ENCODE assay signal across 1 cellular context in genomic region chr1:51878307-51878615, GRCh38.
TF ChIP-seq lines count a peak whose summit lies in the region.

No MANE protein-coding gene starts in this region.

TF ChIP-seq in K562, 482 proteins besides CTCF, POLR2A, EP300 and RAD21 (continued from another document and continues in another):
- TF ChIP-seq ZNF318 (IDR thresholded peaks at IDR 0.05; ENCODE audit: borderline replicate concordance in 1 of 2, low read depth in 1 of 2) (no peak), SAP30 (IDR thresholded peaks at IDR 0.05; ENCODE audit: borderline replicate concordance, insufficient read depth, low read depth, low read length, poor library complexity, severe bottlenecking) (peak; percentile 90), TRIM25 (IDR thresholded peaks at IDR 0.05; ENCODE audit: borderline replicate concordance) (0 out of 2 replicates have a peak, but pooled peaks have one; percentile 40), HOXB6 (CRISPR knock-in tag; IDR thresholded peaks at IDR 0.05; ENCODE audit: borderline replicate concordance) (0 out of 2 replicates have a peak, but pooled peaks have one; percentile 16), MIER1 (IDR thresholded peaks at IDR 0.05; ENCODE audit: low read depth) (0 out of 2 replicates have a peak, but pooled peaks have one; percentile 35), TOE1 (IDR thresholded peaks at IDR 0.05; ENCODE audit: borderline replicate concordance) (0 out of 2 replicates have a peak, but pooled peaks have one; percentile 28), TOE1 (CRISPR knock-in tag; IDR thresholded peaks at IDR 0.05; ENCODE audit: borderline replicate concordance, low read depth) (no peak), MGA (IDR thresholded peaks at IDR 0.05) (no peak), NUFIP1 (IDR thresholded peaks at IDR 0.05; ENCODE audit: partially characterized antibody) (no peak), ELK1 (CRISPR knock-in tag; IDR thresholded peaks at IDR 0.05) (no peak), SRSF3 (IDR thresholded peaks at IDR 0.05; ENCODE audit: insufficient read depth, low read length) (peak; percentile 46; the same call in 1 of the 2 replicates), ZNF511 (CRISPR knock-in tag; IDR thresholded peaks at IDR 0.05) (peak; percentile 85), ZNF175 (CRISPR knock-in tag; IDR thresholded peaks at IDR 0.05; ENCODE audit: low read depth) (no peak), HNRNPL (IDR thresholded peaks at IDR 0.05; ENCODE audit: low read depth, low read length) (no peak), PRPF4 (IDR thresholded peaks at IDR 0.05; ENCODE audit: insufficient read depth, low read depth, low read length, poor library complexity, severe bottlenecking) (no peak), MYC (IDR thresholded peaks at IDR 0.05; ENCODE audit: low read depth, low read length) (no peak), MYC (CRISPR knock-in tag; IDR thresholded peaks at IDR 0.05; ENCODE audit: borderline replicate concordance, low read depth) (peak; percentile 26; the same call in 1 of the 2 replicates), PTRF (tag; IDR thresholded peaks at IDR 0.05) (no peak), HOMEZ (CRISPR knock-in tag; IDR thresholded peaks at IDR 0.05) (no peak), DMBX1 (CRISPR knock-in tag; IDR thresholded peaks at IDR 0.05; ENCODE audit: borderline replicate concordance) (no peak), ZNF316 (IDR thresholded peaks at IDR 0.05) (no peak), NFE2 (IDR thresholded peaks at IDR 0.05; ENCODE audit: low read depth) (no peak), FOSL1 (tag; conservative IDR thresholded peaks at IDR 0.05) (no peak), CBX3 (IDR thresholded peaks at IDR 0.05; ENCODE audit: borderline replicate concordance in 1 of 2, low read length in 2 of 2) (no peak), HDAC8 (tag; IDR thresholded peaks at IDR 0.05) (0 out of 2 replicates have a peak, but pooled peaks have one; percentile 25), GTF2A2 (tag; IDR thresholded peaks at IDR 0.05) (peak; percentile 85; the same call in 1 of the 2 replicates)
